Comparison of ENCODE assay signal across 23 cellular contexts in genomic region chr19:40390084-40390742, GRCh38. TPM values are rescaled to one million over a fixed set of nuclear protein-coding genes. Genes with fewer than 3 reads are reported as not detected.
DNase-seq lines count a peak whose midpoint lies in the region; ATAC-seq, FAIRE-seq and TF ChIP-seq lines count a peak whose summit lies in the region.
"Had no signal": no experiment of that assay in that cellular context is flagged by ENCODE, and none has a peak within 500 bp of the region (broad histone marks: within the 10 kb centered on the region; RNA-seq: fewer than 3 reads in every experiment).

Gene HIPK4, minus strand, starts transcription at chr19:40390181. Its CDS starts 279 bp downstream, at chr19:40389902.

- H2AFZ ChIP-seq in astrocyte (ENCODE audit: low read depth, low read length) = no peak within 1 kb of the TSS
- no peak within 1 kb of the TSS for H2AFZ ChIP-seq in neural progenitor cell (replicated peaks)

- no peaks in the 10 kb centered on the region for H3K9me3 Mint-ChIP-seq in astrocyte (ENCODE audit: unreplicated experiment)
- H3K9me3 Mint-ChIP-seq in neural progenitor cell = no peaks in the 10 kb centered on the region
- H3K9me3 Mint-ChIP-seq: CD4-positive, alpha-beta T cell had no signal

- no peak for TF ChIP-seq POLR2A in testis (IDR thresholded peaks at IDR 0.05)

- H3K4me3 Mint-ChIP-seq in astrocyte (ENCODE audit: unreplicated experiment) (peak within 1 kb of the TSS; percentile 62), neural progenitor cell (no peak within 1 kb of the TSS)
- H3K4me3 Mint-ChIP-seq: CD4-positive, alpha-beta T cell had no signal

- ATAC-seq in GM18868 (IDR thresholded peaks at IDR 0.05; ENCODE audit: unreplicated experiment) = no peak
- ATAC-seq in GM21423 (IDR thresholded peaks at IDR 0.05; ENCODE audit: unreplicated experiment) = no peak
- ATAC-seq: HCT116, K562 had no signal

- H3K27ac ChIP-seq in astrocyte (ENCODE audit: low read depth, low read length) = no peak within 1 kb of the TSS
- H3K27ac ChIP-seq in neural progenitor cell = no peak within 1 kb of the TSS
- H3K27ac ChIP-seq in testis = no peak within 1 kb of the TSS
- H3K27ac ChIP-seq: C4-2B had no signal

- H3K4me1 Mint-ChIP-seq in astrocyte (ENCODE audit: low read depth, unreplicated experiment) = no peaks in the 10 kb centered on the region
- H3K4me1 Mint-ChIP-seq in neural progenitor cell = peaks cover 5% of the 10 kb centered on the region

- DNase-seq in H7 (peak; percentile 76), astrocyte (ENCODE audit: low read depth) (no peak), neural progenitor cell (ENCODE audit: low spot score) (no peak), testis (no peak), posterior cingulate gyrus (no peak), kidney tubule cell (ENCODE audit: low spot score) (no peak)
- DNase-seq: AML-193; Caco-2; CD4-positive, alpha-beta T cell; DMS153; DMS79; GDM1; IMR-90 had no signal

- peaks cover 19% of the 10 kb centered on the region for H3K27me3 Mint-ChIP-seq in astrocyte (ENCODE audit: low read depth, unreplicated experiment)
- peaks cover 11% of the 10 kb centered on the region for H3K27me3 Mint-ChIP-seq in neural progenitor cell (ENCODE audit: insufficient read depth, low read depth)
- H3K27me3 Mint-ChIP-seq: CD4-positive, alpha-beta T cell had no signal

- no peaks in the 10 kb centered on the region for H3K79me2 ChIP-seq in astrocyte (ENCODE audit: insufficient read depth, low read length)
- no peaks in the 10 kb centered on the region for H3K79me2 ChIP-seq in neural progenitor cell (ENCODE audit: low read depth)

- TF ChIP-seq CTCF in astrocyte (IDR thresholded peaks at IDR 0.05; ENCODE audit: insufficient read depth, low read depth, low read length) (no peak), neural progenitor cell (IDR thresholded peaks at IDR 0.05) (no peak), testis (IDR thresholded peaks at IDR 0.05) (no peak)

- H3K9ac ChIP-seq in astrocyte (ENCODE audit: low read length) (no peak within 1 kb of the TSS), neural progenitor cell (no peak within 1 kb of the TSS)

- no peaks in the 10 kb centered on the region for H3F3A ChIP-seq in neural progenitor cell (ENCODE audit: low read depth)

- no peak for FAIRE-seq in astrocyte (lab: Jason Lieb, UNC)
- FAIRE-seq: A204.1, GM12892, GM18507, H54, HTR-8/SVneo, K562 had no signal

- intact Hi-C loops in testis (cut with DNase I; ENCODE audit: low total_unique reads) (no loop called here), posterior cingulate gyrus (cut with DNase I) (no loop called here)

- H3K27me3 ChIP-seq in H7 (ENCODE audit: control insufficient read depth, insufficient read depth, low read length) = no peaks in the 10 kb centered on the region
- H3K27me3 ChIP-seq in astrocyte (ENCODE audit: insufficient read depth, low read length) = no peaks in the 10 kb centered on the region
- H3K27me3 ChIP-seq in neural progenitor cell = no peaks in the 10 kb centered on the region
- no peaks in the 10 kb centered on the region for H3K27me3 ChIP-seq in testis

- H3K4me3 ChIP-seq in H7 (ENCODE audit: insufficient read depth, low read depth, low read length) = no peak within 1 kb of the TSS
- no peak within 1 kb of the TSS for H3K4me3 ChIP-seq in astrocyte (ENCODE audit: insufficient read depth, low read depth, low read length)
- no peak within 1 kb of the TSS for H3K4me3 ChIP-seq in neural progenitor cell
- H3K4me3 ChIP-seq in testis = no peak within 1 kb of the TSS
- H3K4me3 ChIP-seq: K562 had no signal

- no peaks in the 10 kb centered on the region for H3K4me1 ChIP-seq in astrocyte (ENCODE audit: insufficient read depth, low read length)
- no peaks in the 10 kb centered on the region for H3K4me1 ChIP-seq in neural progenitor cell
- H3K4me1 ChIP-seq in testis = peaks cover 10% of the 10 kb centered on the region

- H3K36me3 Mint-ChIP-seq in astrocyte (ENCODE audit: low read depth, unreplicated experiment) (peaks cover 4% of the 10 kb centered on the region), neural progenitor cell (no peaks in the 10 kb centered on the region)

- 89 to 90% methylated on average over 10 of the region's 10 CpGs for WGBS in testis, 2 donors

- H3K36me3 ChIP-seq in H7 (replicated peaks; ENCODE audit: control insufficient read depth, insufficient read depth, low read length) = no peaks in the 10 kb centered on the region
- no peaks in the 10 kb centered on the region for H3K36me3 ChIP-seq in astrocyte (ENCODE audit: insufficient read depth, low read length)
- H3K36me3 ChIP-seq in neural progenitor cell = no peaks in the 10 kb centered on the region
- no peaks in the 10 kb centered on the region for H3K36me3 ChIP-seq in testis (ENCODE audit: low read depth, missing control alignments)

- H3K27ac Mint-ChIP-seq in astrocyte (ENCODE audit: unreplicated experiment) (no peak within 1 kb of the TSS), neural progenitor cell (peak within 1 kb of the TSS; percentile 13)
- H3K27ac Mint-ChIP-seq: CD4-positive, alpha-beta T cell had no signal

- H3K9me3 ChIP-seq in astrocyte (ENCODE audit: insufficient read depth, low read depth, low read length) = no peaks in the 10 kb centered on the region
- no peaks in the 10 kb centered on the region for H3K9me3 ChIP-seq in neural progenitor cell (ENCODE audit: low read depth)
- no peaks in the 10 kb centered on the region for H3K9me3 ChIP-seq in testis
- H3K9me3 ChIP-seq: Caco-2 had no signal

- no peaks in the 10 kb centered on the region for H4K20me1 ChIP-seq in astrocyte (ENCODE audit: insufficient read depth, low read length)
- no peaks in the 10 kb centered on the region for H4K20me1 ChIP-seq in neural progenitor cell (ENCODE audit: low read depth)

- no peak within 1 kb of the TSS for H3K4me2 ChIP-seq in astrocyte (ENCODE audit: low read length)
- H3K4me2 ChIP-seq in neural progenitor cell = no peak within 1 kb of the TSS

RNA-seq across cellular contexts. Expression of gene HIPK4, which starts in this region (rescaled TPM):
- 0.15 and 0.24 TPM in 2 replicates for total RNA-seq in H7 (2014; rRNA removed; shearing (Covaris generic))
- 0.12 TPM in 1 of 2 replicates, not detected in the other for total RNA-seq in astrocyte
- total RNA-seq in neural progenitor cell (ENCODE audit: low replicate concordance) = 0.34 TPM in 1 of 2 replicates, not detected in the other
- 10 to 100 TPM; 13.7 to 30.3 TPM for total RNA-seq in testis
- polyA plus RNA-seq in testis (ENCODE audit: insufficient read depth, low read depth, low replicate concordance) = 32.8 TPM
- total RNA-seq: Caco-2 had no signal

Comparison
In these comparisons a context has a peak if more than half of its experiments do, and no peak if none do; other contexts are left out.
1. RNA of gene HIPK4 (total RNA-seq): 13.7 to 30.3 TPM in testis; 0.15 to 0.24 TPM in H7, 0.12 TPM in astrocyte and 0.34 TPM in neural progenitor cell; every median in the first group is over 10 times any median in the second.
2. Peak in DNase-seq in H7; RNA of the gene not detected or under 1 TPM.